ENCODE assay signal across 8 cellular contexts in genomic region chr2:20222769-20223344, GRCh38. TPM values are rescaled to one million over a fixed set of nuclear protein-coding genes. Genes with fewer than 3 reads are reported as not detected.
A peak's percentile ranks its signal among the peaks of the same experiment; 100 is the strongest.
DNase-seq lines count a peak whose midpoint lies in the region; ATAC-seq, FAIRE-seq and TF ChIP-seq lines count a peak whose summit lies in the region.

No MANE protein-coding gene starts in this region.

- TF ChIP-seq CTCF in AG09309 (IDR thresholded peaks at IDR 0.05; ENCODE audit: control insufficient read depth, insufficient read depth, low read depth, low read length, missing control alignments) (no peak), HCT116 (IDR thresholded peaks at IDR 0.05 in 2 of 3, conservative IDR thresholded peaks at IDR 0.05 in 1 of 3; ENCODE audit: borderline replicate concordance in 1 of 3, insufficient read depth in 1 of 3, low read depth in 2 of 3, low read length in 2 of 3) (no peak), brain (conservative IDR thresholded peaks at IDR 0.05) (no peak)

- POLR2A ChIA-PET in HCT116 (lab: Charles Lee): interaction anchor here (1.2 to 1.3 kb wide), 2 partner anchors 8 to 9 kb away, joined by 3 to 6 read pairs; no protein-coding TSS in a partner anchor

- H4K20me1 ChIP-seq in HCT116 (ENCODE audit: insufficient read depth): no peaks in the 10 kb centered on the region

- peaks cover 37% of the 10 kb centered on the region for H3K4me1 Mint-ChIP-seq in brain

- H3K27me3 ChIP-seq in HCT116 (ENCODE audit: insufficient read depth, low read length) (no peaks in the 10 kb centered on the region), mucosa of rectum (ENCODE audit: control insufficient read depth in 2 of 2, insufficient read depth in 2 of 2, low read length in 2 of 2) (peaks cover 0 to 2% of the 10 kb centered on the region in 2 donors)

- H3K4me1 ChIP-seq in HCT116 (ENCODE audit: control insufficient read depth in 1 of 2, insufficient read depth in 2 of 2, low read length in 2 of 2) (peaks cover 21 to 58% of the 10 kb centered on the region in 2 experiments), mucosa of rectum (ENCODE audit: control insufficient read depth in 2 of 2, insufficient read depth in 2 of 2, low read length in 2 of 2) (peaks cover 22 to 41% of the 10 kb centered on the region in 2 donors)

- peak overlapping the region; percentile 24 to 92 (median 83) for H3K27ac Mint-ChIP-seq in brain

- intact Hi-C loops in HCT116 (cut with micrococcal nuclease): loop anchor here (5.0 kb wide), 1 partner anchor 86 kb away; no protein-coding TSS in a partner anchor

- H3K27ac ChIP-seq in HCT116 (ENCODE audit: low read depth, low read length): peak overlapping the region; percentile 79
- H3K27ac ChIP-seq in mucosa of rectum (ENCODE audit: low read depth in 2 of 2, low read length in 2 of 2): peak overlapping the region in 1 of 2 donors; percentile 6

- ATAC-seq in HCT116 (no peak), GM19397 (IDR thresholded peaks at IDR 0.05; ENCODE audit: unreplicated experiment) (no peak)

- DNase-seq in AG09309 (ENCODE audit: low read depth) (no peak), HCT116 (ENCODE audit: low read depth, low spot score) (no peak), frontal cortex (ENCODE audit: low spot score in 2 of 2) (no peak), cerebellar cortex (ENCODE audit: low spot score) (no peak)
- DNase-seq in activated CD8-positive, alpha-beta memory T cell treated with anti-CD3 and anti-CD28 coated beads, Interleukin-2, amount 50 U/mL, for 48 hours: no peak

- FAIRE-seq in frontal cortex (lab: Jason Lieb, UNC): no peak

- TF ChIP-seq RAD21 in HCT116 (IDR thresholded peaks at IDR 0.05; ENCODE audit: low read depth): no peak

- H3K36me3 ChIP-seq in HCT116 (ENCODE audit: control insufficient read depth in 1 of 2, insufficient read depth in 2 of 2, low read length in 2 of 2) (no peaks in the 10 kb centered on the region), mucosa of rectum (ENCODE audit: control insufficient read depth in 2 of 2, insufficient read depth in 2 of 2, low read length in 2 of 2) (peaks cover 3 to 11% of the 10 kb centered on the region in 2 donors)

- peak overlapping the region; percentile 32 for H2AFZ ChIP-seq in HCT116 (ENCODE audit: low read depth, low read length, poor library complexity, severe bottlenecking)

- H3K4me2 ChIP-seq in HCT116 (ENCODE audit: low read length): peak overlapping the region; percentile 93

- CTCF ChIA-PET in HCT116 (lab: Charles Lee): interaction anchor here (1.2 to 1.6 kb wide), 3 partner anchors 10 to 68 kb away, joined by 3 to 5 read pairs (median 4); no protein-coding TSS in a partner anchor

- H3K79me2 ChIP-seq in HCT116 (ENCODE audit: insufficient read depth, low read length): peaks cover 39% of the 10 kb centered on the region

- peak overlapping the region; percentile 71 for H3K4me3 ChIP-seq in AG09309 (ENCODE audit: control insufficient read depth, low read depth, low read length)
- H3K4me3 ChIP-seq in HCT116 (replicated peaks in 1 of 2; ENCODE audit: low read depth in 1 of 2, low read length in 2 of 2): peak overlapping the region; percentile 67 to 69
- peak overlapping the region; percentile 68 to 80 for H3K4me3 ChIP-seq in mucosa of rectum (ENCODE audit: low read length in 2 of 2)

- BruUV-seq in HCT116 (replicated peaks; lab: Mats Ljungman, UMichigan): TSS peak; percentile 67

- H3K4me3 Mint-ChIP-seq in brain: peak overlapping the region; percentile 81 to 89 (median 85)

- no peak for TF ChIP-seq POLR2A in HCT116 (IDR thresholded peaks at IDR 0.05; ENCODE audit: borderline replicate concordance, extremely low read depth, insufficient read depth, insufficient read length)

- H3K9ac ChIP-seq in HCT116 (ENCODE audit: low read length) (peak overlapping the region; percentile 75), mucosa of rectum (ENCODE audit: low read depth in 1 of 2, low read length in 2 of 2) (peak overlapping the region; percentile 47 to 89)

- H3K9me3 ChIP-seq in HCT116 (ENCODE audit: control insufficient read depth in 1 of 2, insufficient read depth in 1 of 2, low read depth in 1 of 2, low read length in 2 of 2) (no peaks in the 10 kb centered on the region), mucosa of rectum (ENCODE audit: control insufficient read depth in 2 of 2, low read length in 2 of 2) (no peaks in the 10 kb centered on the region)

- no peaks in the 10 kb centered on the region for H3K36me3 Mint-ChIP-seq in brain

- RAD21 ChIA-PET in HCT116 (lab: Charles Lee; ENCODE audit: low non-redundant PET in 1 of 2, low total read pairs in 2 of 2, uncharacterized antibody in 2 of 2, unreplicated experiment in 2 of 2): no interaction called here

- H3K9me2 ChIP-seq in HCT116 (ENCODE audit: insufficient read depth): no peaks in the 10 kb centered on the region

- H3K9me3 Mint-ChIP-seq in brain: peaks cover 0 to 4% (median 0%) of the 10 kb centered on the region in 5 experiments

- H3K27me3 Mint-ChIP-seq in brain: peaks cover 9% of the 10 kb centered on the region

TF ChIP-seq in HCT116, 20 proteins besides CTCF, POLR2A, EP300 and RAD21:
- TF ChIP-seq CEBPB (IDR thresholded peaks at IDR 0.05; ENCODE audit: low read depth) (no peak), ZNF274 (IDR thresholded peaks at IDR 0.05; ENCODE audit: low read depth, low read length) (no peak), MAX (IDR thresholded peaks at IDR 0.05) (no peak), SP1 (IDR thresholded peaks at IDR 0.05; ENCODE audit: low read depth) (no peak), TCF7L2 (IDR thresholded peaks at IDR 0.05; ENCODE audit: borderline replicate concordance, extremely low read depth, insufficient read depth, insufficient read length) (no peak), ZFX (IDR thresholded peaks at IDR 0.05) (no peak), CBX3 (IDR thresholded peaks at IDR 0.05; ENCODE audit: low read depth) (no peak), SIN3A (IDR thresholded peaks at IDR 0.05; ENCODE audit: low read depth) (no peak), ELF1 (IDR thresholded peaks at IDR 0.05; ENCODE audit: borderline replicate concordance, low read depth) (no peak), EZH2 (IDR thresholded peaks at IDR 0.05) (no peak), JUND (IDR thresholded peaks at IDR 0.05) (no peak), EZH2phosphoT487 (IDR thresholded peaks at IDR 0.05; ENCODE audit: borderline replicate concordance) (no peak)
- TF ChIP-seq, protein P1, sequence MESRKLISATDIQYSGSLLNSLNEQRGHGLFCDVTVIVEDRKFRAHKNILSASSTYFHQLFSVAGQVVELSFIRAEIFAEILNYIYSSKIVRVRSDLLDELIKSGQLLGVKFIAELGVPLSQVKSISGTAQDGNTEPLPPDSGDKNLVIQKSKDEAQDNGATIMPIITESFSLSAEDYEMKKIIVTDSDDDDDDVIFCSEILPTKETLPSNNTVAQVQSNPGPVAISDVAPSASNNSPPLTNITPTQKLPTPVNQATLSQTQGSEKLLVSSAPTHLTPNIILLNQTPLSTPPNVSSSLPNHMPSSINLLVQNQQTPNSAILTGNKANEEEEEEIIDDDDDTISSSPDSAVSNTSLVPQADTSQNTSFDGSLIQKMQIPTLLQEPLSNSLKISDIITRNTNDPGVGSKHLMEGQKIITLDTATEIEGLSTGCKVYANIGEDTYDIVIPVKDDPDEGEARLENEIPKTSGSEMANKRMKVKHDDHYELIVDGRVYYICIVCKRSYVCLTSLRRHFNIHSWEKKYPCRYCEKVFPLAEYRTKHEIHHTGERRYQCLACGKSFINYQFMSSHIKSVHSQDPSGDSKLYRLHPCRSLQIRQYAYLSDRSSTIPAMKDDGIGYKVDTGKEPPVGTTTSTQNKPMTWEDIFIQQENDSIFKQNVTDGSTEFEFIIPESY (IDR thresholded peaks at IDR 0.05; ENCODE audit: extremely low read depth, insufficient replicate concordance, low read length): no peak

RNA-seq across cellular contexts. Expression of gene SDC1, which starts 2.1 kb away (rescaled TPM):
- total RNA-seq in HCT116 (2021; ENCODE audit: unreplicated experiment) (32.0 TPM), frontal cortex (9.8 TPM)
- 13.7 and 15.4 TPM in 2 replicates for polyA plus RNA-seq in HCT116 (2012)
- polyA plus RNA-seq in brain (ENCODE audit: insufficient read depth, low read depth, low replicate concordance): 17.5 TPM
